11 cellular contexts compared by ENCODE assay signal in genomic region chr16:85444879-85445778, GRCh38.
DNase-seq lines count a peak whose midpoint lies in the region; ATAC-seq and TF ChIP-seq lines count a peak whose summit lies in the region.
"Had no signal": no experiment of that assay in that cellular context is flagged by ENCODE, and none has a peak within 500 bp of the region (broad histone marks: within the 10 kb centered on the region; RNA-seq: fewer than 3 reads in every experiment).

No MANE protein-coding gene starts in this region.

- CTCF ChIA-PET in activated CD4-positive, alpha-beta memory T cell treated with anti-CD3 and anti-CD28 coated beads, Interleukin-2, amount 10 ng/mL, durations not matched to agents 7 days and 5 days (lab: Charles Lee), result interaction anchor here (0.5 kb wide), 1 partner anchor 572 kb away, joined by 5 read pairs; no protein-coding TSS in a partner anchor

- DNase-seq in right cardiac atrium (peak in 2 of 3 donors; percentile 80 to 82), cardiac septum (ENCODE audit: low spot score) (no peak), NCI-H526 (lab: John Stamatoyannopoulos, UW) (peak; percentile 51 to 79), epithelial cell of esophagus (ENCODE audit: low read depth) (no peak), SIG-M5 treated with dmso at 0.1 percent for 504 hours (lab: John Stamatoyannopoulos, UW; ENCODE audit: unreplicated experiment) (no peak)
- no peak for DNase-seq in activated CD4-positive, alpha-beta memory T cell treated with anti-CD3 and anti-CD28 coated beads, Interleukin-2, amount 10 ng/mL, durations not matched to agents 7 days and 5 days
- DNase-seq: activated T-cell treated with anti-CD3 and anti-CD28 coated beads, Interleukin-2, amount 50 U/mL, for 72 hours had no signal

- peaks cover 6% of the 10 kb centered on the region for H3K4me1 Mint-ChIP-seq in activated CD4-positive, alpha-beta memory T cell treated with anti-CD3 and anti-CD28 coated beads, Interleukin-2, amount 10 ng/mL, durations not matched to agents 7 days and 5 days

- H3K4me3 Mint-ChIP-seq in activated CD4-positive, alpha-beta memory T cell treated with anti-CD3 and anti-CD28 coated beads, Interleukin-2, amount 10 ng/mL, durations not matched to agents 7 days and 5 days, result no peak overlapping the region
- H3K4me3 Mint-ChIP-seq: activated T-cell treated with anti-CD3 and anti-CD28 coated beads, Interleukin-2, amount 50 U/mL, for 72 hours had no signal

- H3K36me3 Mint-ChIP-seq in activated CD4-positive, alpha-beta memory T cell treated with anti-CD3 and anti-CD28 coated beads, Interleukin-2, amount 10 ng/mL, durations not matched to agents 7 days and 5 days (ENCODE audit: low read depth), result no peaks in the 10 kb centered on the region
- H3K36me3 Mint-ChIP-seq: T-cell had no signal

- intact Hi-C loops in right cardiac atrium (cut with DNase I), result no loop called here
- intact Hi-C loops in cardiac septum (cut with DNase I), result no loop called here

- H3K4me3 ChIP-seq in right cardiac atrium (ENCODE audit: low read length) (no peak overlapping the region), epithelial cell of esophagus (ENCODE audit: low read length) (no peak overlapping the region)
- H3K4me3 ChIP-seq: ovary had no signal

- peak; percentile 10 to 35 for ATAC-seq in right cardiac atrium
- ATAC-seq in HG03175 (IDR thresholded peaks at IDR 0.05; ENCODE audit: unreplicated experiment), result no peak
- no peak for ATAC-seq in HG02870 (IDR thresholded peaks at IDR 0.05; ENCODE audit: unreplicated experiment)
- ATAC-seq: activated T-cell treated with anti-CD3 and anti-CD28 coated beads, Interleukin-2, amount 50 U/mL, for 72 hours had no signal

- H3K4me1 ChIP-seq in right cardiac atrium (ENCODE audit: control insufficient read depth, insufficient read depth, low read length), result no peaks in the 10 kb centered on the region

- no peaks in the 10 kb centered on the region for H3K27me3 ChIP-seq in right cardiac atrium (ENCODE audit: control insufficient read depth, insufficient read depth)
- H3K27me3 ChIP-seq: ovary had no signal

- 76% methylated on average over 41 of the region's 41 CpGs for WGBS in right cardiac atrium

- H3K9me3 Mint-ChIP-seq in activated CD4-positive, alpha-beta memory T cell treated with anti-CD3 and anti-CD28 coated beads, Interleukin-2, amount 10 ng/mL, durations not matched to agents 7 days and 5 days, result no peaks in the 10 kb centered on the region
- H3K9me3 Mint-ChIP-seq: activated T-cell treated with anti-CD3 and anti-CD28 coated beads, Interleukin-2, amount 50 U/mL, for 72 hours; T-cell had no signal

- no peak overlapping the region for H3K27ac ChIP-seq in right cardiac atrium (ENCODE audit: low read length)
- H3K27ac ChIP-seq: ovary had no signal

- POLR2A ChIA-PET in activated CD4-positive, alpha-beta memory T cell treated with anti-CD3 and anti-CD28 coated beads, Interleukin-2, amount 10 ng/mL, durations not matched to agents 7 days and 5 days (lab: Charles Lee), result no interaction called here

- no peak overlapping the region for H3K27ac Mint-ChIP-seq in activated CD4-positive, alpha-beta memory T cell treated with anti-CD3 and anti-CD28 coated beads, Interleukin-2, amount 10 ng/mL, durations not matched to agents 7 days and 5 days
- H3K27ac Mint-ChIP-seq: activated T-cell treated with anti-CD3 and anti-CD28 coated beads, Interleukin-2, amount 50 U/mL, for 72 hours had no signal

- peak; percentile 21 for TF ChIP-seq CTCF in epithelial cell of esophagus (IDR thresholded peaks at IDR 0.05; ENCODE audit: insufficient read depth, low read depth, low read length, missing control alignments)

- H3K9me3 ChIP-seq in right cardiac atrium (ENCODE audit: control insufficient read depth, low read length), result no peaks in the 10 kb centered on the region
- H3K9me3 ChIP-seq: ovary had no signal

- no peaks in the 10 kb centered on the region for H3K27me3 Mint-ChIP-seq in activated CD4-positive, alpha-beta memory T cell treated with anti-CD3 and anti-CD28 coated beads, Interleukin-2, amount 10 ng/mL, durations not matched to agents 7 days and 5 days
- H3K27me3 Mint-ChIP-seq: T-cell had no signal

Comparison
In these comparisons a context has a peak if more than half of its experiments do, and no peak if none do; other contexts are left out.
1. DNase-seq: peak in right cardiac atrium (2 of 3) and NCI-H526 (2 of 2); none in cardiac septum (single experiment), epithelial cell of esophagus (single experiment), activated CD4-positive, alpha-beta memory T cell treated with anti-CD3 and anti-CD28 coated beads, Interleukin-2, amount 10 ng/mL, durations not matched to agents 7 days and 5 days (single experiment) and SIG-M5 treated with dmso at 0.1 percent for 504 hours (single experiment).
2. ATAC-seq: peak in right cardiac atrium (2 of 2); none in HG03175 (single experiment) and HG02870 (single experiment).